Comparison of ENCODE assay signal across 7 cellular contexts in the genomic region with DNA sequence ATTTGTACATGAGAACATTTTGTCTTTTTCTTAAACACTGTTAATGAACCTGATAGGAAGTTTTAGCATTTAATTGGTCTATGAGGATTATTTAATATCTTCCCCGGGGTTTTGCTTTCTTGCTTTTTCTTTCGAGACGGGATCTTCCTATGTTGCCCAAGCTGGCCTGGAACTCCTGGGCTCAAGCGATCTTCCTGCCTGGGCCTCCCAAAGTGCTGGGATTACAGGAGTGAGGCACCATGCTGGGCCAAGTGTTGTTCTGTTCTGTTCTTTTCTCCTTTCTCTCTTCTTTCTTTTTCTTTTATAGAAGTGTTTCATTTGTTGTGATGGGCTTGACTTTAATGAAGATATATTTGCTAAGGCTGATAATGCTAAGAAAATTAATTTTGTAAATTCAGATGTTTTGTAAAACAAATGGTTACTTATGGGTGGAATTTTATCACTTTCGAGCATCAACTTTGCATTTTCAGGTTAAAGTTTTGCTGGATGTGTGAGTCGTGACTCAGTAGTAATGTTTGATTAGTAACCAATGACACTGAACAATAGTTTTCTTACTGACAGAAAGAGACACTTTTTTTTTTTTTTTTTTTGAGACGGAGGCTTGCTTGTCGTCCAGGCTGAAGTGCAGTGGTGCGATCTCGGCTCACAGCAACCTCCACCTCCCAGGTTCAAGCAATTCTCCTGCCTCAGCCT. TPM values are rescaled to one million over a fixed set of nuclear protein-coding genes. Genes with fewer than 3 reads are reported as not detected.
DNase-seq lines count a peak whose midpoint lies in the region; ATAC-seq and TF ChIP-seq lines count a peak whose summit lies in the region.

No MANE protein-coding gene starts in this region.

- no peaks in the 10 kb centered on the region for H4K20me1 ChIP-seq in H9 (ENCODE audit: control insufficient read depth, insufficient read depth, insufficient read length)
- H4K20me1 ChIP-seq in SU-DHL-6 (ENCODE audit: low read depth, low read length) = peaks cover 40% of the 10 kb centered on the region; the same call in 1 of the 2 replicates
- peaks cover 61% of the 10 kb centered on the region for H4K20me1 ChIP-seq in smooth muscle cell (ENCODE audit: low read depth)

- H3K23ac ChIP-seq in H9 (ENCODE audit: insufficient read length, low read depth, low read length) = no peak overlapping the region

- H3K36me3 Mint-ChIP-seq in H9 (ENCODE audit: insufficient read depth in 1 of 3, low read depth in 3 of 3) = peaks cover 4 to 11% (median 5%) of the 10 kb centered on the region in 3 experiments; a peak in 4 of 7 replicates

- H2AK5ac ChIP-seq in H9 (ENCODE audit: insufficient read length, low read length) = peak overlapping the region; percentile 50

- peaks cover 39 to 51% of the 10 kb centered on the region in 2 experiments for H3K4me1 Mint-ChIP-seq in H9

- no peak overlapping the region for H3K4ac ChIP-seq in H9 (ENCODE audit: low read depth, low read length)

- TF ChIP-seq CTCF in H9 (conservative IDR thresholded peaks at IDR 0.05) = no peak
- no peak for TF ChIP-seq CTCF in SU-DHL-6 (IDR thresholded peaks at IDR 0.05; ENCODE audit: insufficient read depth, low read length, poor library complexity, severe bottlenecking)
- no peak for TF ChIP-seq CTCF in fibroblast of the aortic adventitia (IDR thresholded peaks at IDR 0.05; ENCODE audit: insufficient read depth, low read length)
- TF ChIP-seq CTCF in smooth muscle cell (IDR thresholded peaks at IDR 0.05; ENCODE audit: borderline replicate concordance, insufficient read depth, poor library complexity, severe bottlenecking) = no peak

- H3K4me3 ChIP-seq in SU-DHL-6 (ENCODE audit: insufficient read depth, low read length, poor library complexity, severe bottlenecking) (no peak overlapping the region), fibroblast of the aortic adventitia (ENCODE audit: low read depth, low read length) (peak overlapping the region; percentile 93), smooth muscle cell (peak overlapping the region; percentile 88)

- intact Hi-C loops in posterior cingulate gyrus (cut with DNase I) = no loop called here

- peak overlapping the region; percentile 81 to 90 for H3K4me3 Mint-ChIP-seq in H9

- no peak overlapping the region for H3K56ac ChIP-seq in H9 (ENCODE audit: insufficient read length, low read depth, low read length)

- peak overlapping the region; percentile 35 for H2BK12ac ChIP-seq in H9 (ENCODE audit: insufficient read length, low read depth, low read length)

- H3K79me1 ChIP-seq in H9 (ENCODE audit: insufficient read depth, low read depth, low read length, poor library complexity, severe bottlenecking) = peaks cover 6% of the 10 kb centered on the region

- no peaks in the 10 kb centered on the region for H3K36me3 ChIP-seq in SU-DHL-6 (ENCODE audit: low read length)
- no peaks in the 10 kb centered on the region for H3K36me3 ChIP-seq in smooth muscle cell (ENCODE audit: low read depth)

- H3K27me3 ChIP-seq in H9 (ENCODE audit: insufficient read depth, low read length) = no peaks in the 10 kb centered on the region
- no peaks in the 10 kb centered on the region for H3K27me3 ChIP-seq in SU-DHL-6 (ENCODE audit: low read length)
- no peaks in the 10 kb centered on the region for H3K27me3 ChIP-seq in smooth muscle cell (ENCODE audit: low read depth)

- H3K4me2 ChIP-seq in H9 (ENCODE audit: insufficient read depth, insufficient read length, low read length) (peak overlapping the region; percentile 81), SU-DHL-6 (ENCODE audit: low read depth, low read length, poor library complexity, severe bottlenecking) (peak overlapping the region; percentile 98), smooth muscle cell (peak overlapping the region; percentile 99)

- H2BK5ac ChIP-seq in H9 (ENCODE audit: insufficient read length, low read length) = no peak overlapping the region

- peaks cover 12% of the 10 kb centered on the region for H3K23me2 ChIP-seq in H9 (ENCODE audit: insufficient read length, low read depth, low read length, poor library complexity, severe bottlenecking)

- H3K27ac Mint-ChIP-seq in H9 = peak overlapping the region; percentile 83 to 96 (median 95)

- WGBS in H9 (ENCODE audit: extremely low coverage, insufficient read length, low lambda C conversion rate) = no CpG with 5 or more reads among the region's 10 CpGs
- WGBS in smooth muscle cell (ENCODE audit: low lambda C conversion rate) = 33% methylated on average over 7 of the region's 10 CpGs

- no peak overlapping the region for H2BK120ac ChIP-seq in H9 (ENCODE audit: low read depth, low read length, poor library complexity, severe bottlenecking)

- H3K9me3 Mint-ChIP-seq in H9 = no peaks in the 10 kb centered on the region; a peak in 1 of 5 replicates

- no peak overlapping the region for H2BK15ac ChIP-seq in H9 (ENCODE audit: low read depth, low read length)

- ATAC-seq in GM19395 (IDR thresholded peaks at IDR 0.05; ENCODE audit: unreplicated experiment) (no peak), HG02870 (IDR thresholded peaks at IDR 0.05; ENCODE audit: unreplicated experiment) (no peak)

- 0 out of 2 replicates have a peak, but pooled peaks cover 11% of the 10 kb centered on the region for H3F3A ChIP-seq in SU-DHL-6 (ENCODE audit: insufficient read depth)
- peaks cover 6% of the 10 kb centered on the region for H3F3A ChIP-seq in smooth muscle cell (ENCODE audit: low read depth)

- no peak overlapping the region for H2BK20ac ChIP-seq in H9 (ENCODE audit: low read depth, low read length, poor library complexity, severe bottlenecking)

- H3K79me2 ChIP-seq in H9 (ENCODE audit: insufficient read depth, low read length) (peaks cover 28% of the 10 kb centered on the region), SU-DHL-6 (ENCODE audit: insufficient read depth, low read length) (peaks cover 78% of the 10 kb centered on the region), smooth muscle cell (ENCODE audit: low read depth) (peaks cover 71% of the 10 kb centered on the region)

- H3K9me3 ChIP-seq in H9 (ENCODE audit: control insufficient read depth, low read depth, low read length) (no peaks in the 10 kb centered on the region), SU-DHL-6 (ENCODE audit: insufficient read depth, low read length) (no peaks in the 10 kb centered on the region), smooth muscle cell (replicated peaks; ENCODE audit: low read depth) (no peaks in the 10 kb centered on the region)

- no peaks in the 10 kb centered on the region for H3K9me2 ChIP-seq in SU-DHL-6 (replicated peaks; ENCODE audit: insufficient read depth, low read length)

- H3T11ph ChIP-seq in H9 (ENCODE audit: low read length) = no peak overlapping the region

- H3K4me1 ChIP-seq in H9 (ENCODE audit: insufficient read depth, low read length) (0 out of 2 replicates have a peak, but pooled peaks cover 2% of the 10 kb centered on the region), smooth muscle cell (ENCODE audit: low read depth) (peaks cover 26% of the 10 kb centered on the region)

- H4K8ac ChIP-seq in H9 (replicated peaks; ENCODE audit: insufficient read length, low read depth, low read length) = no peak overlapping the region

- H3K27me3 Mint-ChIP-seq in H9 (ENCODE audit: low read depth) = no peaks in the 10 kb centered on the region

- no peak overlapping the region for H4K91ac ChIP-seq in H9 (ENCODE audit: insufficient read length, low read depth, low read length)

- no peak overlapping the region for H4K5ac ChIP-seq in H9 (ENCODE audit: insufficient read length, low read depth, low read length)

- DNase-seq in H9 (no peak), fibroblast of the aortic adventitia (ENCODE audit: low read depth) (no peak), smooth muscle cell (lab: John Stamatoyannopoulos, UW; ENCODE audit: unreplicated experiment) (no peak), posterior cingulate gyrus (no peak)

- H3K14ac ChIP-seq in H9 (ENCODE audit: insufficient read depth, low read length) = no peak overlapping the region

- H3K27ac ChIP-seq in H9 (ENCODE audit: insufficient read length, low read depth, low read length) (no peak overlapping the region), SU-DHL-6 (ENCODE audit: low read depth, low read length) (no peak overlapping the region), smooth muscle cell (ENCODE audit: low read depth) (peak overlapping the region; percentile 95)

- H3K18ac ChIP-seq in H9 (ENCODE audit: insufficient read length, low read depth, low read length) = no peak overlapping the region

- H2AFZ ChIP-seq in H9 (ENCODE audit: low read length) (no peak overlapping the region), SU-DHL-6 (ENCODE audit: low read depth, low read length, severe bottlenecking) (no peak overlapping the region), smooth muscle cell (ENCODE audit: low read depth) (peak overlapping the region; percentile 56)

- peak overlapping the region; percentile 91 for H3K9ac ChIP-seq in H9 (ENCODE audit: extremely low read depth, insufficient read length, low read length)
- peak overlapping the region; percentile 95; the same call in 1 of the 2 replicates for H3K9ac ChIP-seq in SU-DHL-6 (ENCODE audit: low read length)
- peak overlapping the region; percentile 66 for H3K9ac ChIP-seq in smooth muscle cell (ENCODE audit: low read depth)

RNA-seq across cellular contexts. Expression of gene PAN3, which starts 2.2 kb away (rescaled TPM):
- total RNA-seq in H9 (2021) = 47.8 and 48.5 TPM in 2 replicates
- total RNA-seq in fibroblast of the aortic adventitia (ENCODE audit: low replicate concordance) = 19.4 and 22.8 TPM in 2 replicates
- total RNA-seq in smooth muscle cell = 24.8 and 28.2 TPM in 2 replicates
- 2.9 and 5.5 TPM in 2 replicates for polyA plus RNA-seq in smooth muscle cell

RNA-seq across cellular contexts. Expression of gene FLT3, which starts 40.2 kb away (rescaled TPM):
- total RNA-seq in H9 (2021) (0.33 and 0.44 TPM in 2 replicates), fibroblast of the aortic adventitia (ENCODE audit: low replicate concordance) (not detected in 2 replicates), smooth muscle cell (not detected in 2 replicates)
- polyA plus RNA-seq in smooth muscle cell = not detected in 2 replicates
